Comparison of ENCODE assay signal across 7 cellular contexts in genomic region chr19:12550205-12550604, GRCh38. TPM values are rescaled to one million over a fixed set of nuclear protein-coding genes. Genes with fewer than 3 reads are reported as not detected.
A peak's percentile ranks its signal among the peaks of the same experiment; 100 is the strongest.
DNase-seq lines count a peak whose midpoint lies in the region; ATAC-seq and TF ChIP-seq lines count a peak whose summit lies in the region.
"Not testable (repeated sequence)": the region's sequence is repeated elsewhere in the genome, so short reads cannot be mapped to it uniquely, and the experiment has no call there.

No MANE protein-coding gene starts in this region.

- H3K4me1 ChIP-seq in heart right ventricle (peaks cover 3 to 59% (median 39%) of the 10 kb centered on the region in 9 donors), mucosa of descending colon (ENCODE audit: low read depth) (peaks cover 12% of the 10 kb centered on the region)
- H3K4me1 ChIP-seq in skeletal muscle satellite cell (ENCODE audit: control insufficient read depth, insufficient read depth, low read length): not testable (repeated sequence)

- H3K4me2 ChIP-seq in skeletal muscle satellite cell (ENCODE audit: low read length): peak overlapping the region; percentile 87

- peak overlapping the region; percentile 95 for H3K4me3 Mint-ChIP-seq in activated CD8-positive, alpha-beta memory T cell treated with anti-CD3 and anti-CD28 coated beads, Interleukin-2, amount 10 ng/mL, durations not matched to agents 7 days and 5 days
- peak overlapping the region; percentile 90 for H3K4me3 Mint-ChIP-seq in chondrocyte (ENCODE audit: unreplicated experiment)

- not testable (repeated sequence) for DNase-seq in GM12865 (ENCODE audit: low read depth); activated CD8-positive, alpha-beta memory T cell treated with anti-CD3 and anti-CD28 coated beads, Interleukin-2, amount 10 ng/mL, durations not matched to agents 7 days and 5 days; chondrocyte (ENCODE audit: low spot score); heart right ventricle
- peak; percentile 18 for DNase-seq in NCI-H510A treated with DMSO at 0.1 percent for 48 hours (lab: John Stamatoyannopoulos, UW)
- DNase-seq in mucosa of descending colon: peak; percentile 32 to 57 (median 34)

- TF ChIP-seq CTCF in GM12865 (IDR thresholded peaks at IDR 0.05; ENCODE audit: insufficient read depth, low read depth, low read length, missing control alignments); chondrocyte (IDR thresholded peaks at IDR 0.05); heart right ventricle (IDR thresholded peaks at IDR 0.05); mucosa of descending colon (IDR thresholded peaks at IDR 0.05): not testable (repeated sequence)

- not testable (repeated sequence) for H3K9me3 ChIP-seq in heart right ventricle; mucosa of descending colon; skeletal muscle satellite cell (replicated peaks; ENCODE audit: low read length)

- intact Hi-C loops in heart right ventricle (cut with DNase I): loop anchor here in 1 of 10 donors (5.0 kb wide), 1 partner anchor 53 kb away; no protein-coding TSS in a partner anchor
- intact Hi-C loops in mucosa of descending colon (cut with DNase I, micrococcal nuclease): not testable (repeated sequence)

- CTCF ChIA-PET in activated CD8-positive, alpha-beta memory T cell treated with anti-CD3 and anti-CD28 coated beads, Interleukin-2, amount 10 ng/mL, durations not matched to agents 7 days and 5 days (lab: Charles Lee): interaction anchor here (0.9 to 1.2 kb wide), 2 partner anchors 55 to 297 kb away, joined by 3 to 4 read pairs; no protein-coding TSS in a partner anchor

- H3K27me3 Mint-ChIP-seq in activated CD8-positive, alpha-beta memory T cell treated with anti-CD3 and anti-CD28 coated beads, Interleukin-2, amount 10 ng/mL, durations not matched to agents 7 days and 5 days; chondrocyte (ENCODE audit: low read depth): not testable (repeated sequence)

- peak overlapping the region; percentile 96 for H3K9ac ChIP-seq in skeletal muscle satellite cell (ENCODE audit: low read depth, low read length)

- H3K4me3 ChIP-seq in GM12865 (ENCODE audit: low read depth, low read length): peak overlapping the region; percentile 97
- peak overlapping the region; percentile 68 to 95 (median 79) for H3K4me3 ChIP-seq in heart right ventricle
- not testable (repeated sequence) for H3K4me3 ChIP-seq in mucosa of descending colon
- H3K4me3 ChIP-seq in skeletal muscle satellite cell (ENCODE audit: low read length): peak overlapping the region; percentile 89

- ATAC-seq in activated CD8-positive, alpha-beta memory T cell treated with anti-CD3 and anti-CD28 coated beads, Interleukin-2, amount 10 ng/mL, durations not matched to agents 7 days and 5 days; heart right ventricle; mucosa of descending colon: not testable (repeated sequence)

- H3K4me1 Mint-ChIP-seq in activated CD8-positive, alpha-beta memory T cell treated with anti-CD3 and anti-CD28 coated beads, Interleukin-2, amount 10 ng/mL, durations not matched to agents 7 days and 5 days: peaks cover 37% of the 10 kb centered on the region
- peaks cover 36% of the 10 kb centered on the region for H3K4me1 Mint-ChIP-seq in chondrocyte (ENCODE audit: low read depth)

- H3K27me3 ChIP-seq in heart right ventricle; skeletal muscle satellite cell (ENCODE audit: control insufficient read depth, insufficient read depth, low read length): not testable (repeated sequence)

- peak overlapping the region in 9 of 10 donors; percentile 94 to 98 (median 95) for H3K27ac ChIP-seq in heart right ventricle

- H3K9me3 Mint-ChIP-seq in activated CD8-positive, alpha-beta memory T cell treated with anti-CD3 and anti-CD28 coated beads, Interleukin-2, amount 10 ng/mL, durations not matched to agents 7 days and 5 days (ENCODE audit: low read depth); chondrocyte (ENCODE audit: low read depth): not testable (repeated sequence)

- H3K27ac Mint-ChIP-seq in activated CD8-positive, alpha-beta memory T cell treated with anti-CD3 and anti-CD28 coated beads, Interleukin-2, amount 10 ng/mL, durations not matched to agents 7 days and 5 days: peak overlapping the region; percentile 97
- H3K27ac Mint-ChIP-seq in chondrocyte (ENCODE audit: unreplicated experiment): peak overlapping the region; percentile 99

- H3K36me3 Mint-ChIP-seq in activated CD8-positive, alpha-beta memory T cell treated with anti-CD3 and anti-CD28 coated beads, Interleukin-2, amount 10 ng/mL, durations not matched to agents 7 days and 5 days: peaks cover 49% of the 10 kb centered on the region
- not testable (repeated sequence) for H3K36me3 Mint-ChIP-seq in chondrocyte (ENCODE audit: low read depth)

- 65 to 68% methylated on average over 18 of the region's 18 CpGs for WGBS in heart right ventricle, 2 donors

- H3K36me3 ChIP-seq in heart right ventricle (peaks cover 0 to 25% (median 0%) of the 10 kb centered on the region in 9 donors), skeletal muscle satellite cell (ENCODE audit: insufficient read depth, low read length) (peaks cover 12% of the 10 kb centered on the region)
- H3K36me3 ChIP-seq in mucosa of descending colon (ENCODE audit: low read depth): not testable (repeated sequence)

RNA-seq across cellular contexts. Expression of gene ZNF564, which starts 1.1 kb away (rescaled TPM):
- 10 to 100 TPM in 1 of 2 experiments, 1 to 10 TPM in 1; 9.6 to 10.6 TPM for total RNA-seq in activated CD8-positive, alpha-beta memory T cell treated with anti-CD3 and anti-CD28 coated beads, Interleukin-2, amount 10 ng/mL, durations not matched to agents 7 days and 5 days
- total RNA-seq in chondrocyte: 5.7 to 8.9 TPM (median 6.5 TPM) in 3 replicates
- total RNA-seq in heart right ventricle: 10 to 100 TPM in 3 of 10 donors, 1 to 10 TPM in 7; 5.9 to 11.2 (median 9.5) TPM
- polyA plus RNA-seq in heart right ventricle: 10 to 100 TPM in 1 of 2 donors, 1 to 10 TPM in 1; 2.9 to 11.0 TPM
- 10 to 100 TPM; 13.9 to 22.5 (median 21.2) TPM for total RNA-seq in mucosa of descending colon
- total RNA-seq in skeletal muscle satellite cell (2012; rRNA removed): 2.8 and 7.1 TPM in 2 replicates
